In the genomic region with DNA sequence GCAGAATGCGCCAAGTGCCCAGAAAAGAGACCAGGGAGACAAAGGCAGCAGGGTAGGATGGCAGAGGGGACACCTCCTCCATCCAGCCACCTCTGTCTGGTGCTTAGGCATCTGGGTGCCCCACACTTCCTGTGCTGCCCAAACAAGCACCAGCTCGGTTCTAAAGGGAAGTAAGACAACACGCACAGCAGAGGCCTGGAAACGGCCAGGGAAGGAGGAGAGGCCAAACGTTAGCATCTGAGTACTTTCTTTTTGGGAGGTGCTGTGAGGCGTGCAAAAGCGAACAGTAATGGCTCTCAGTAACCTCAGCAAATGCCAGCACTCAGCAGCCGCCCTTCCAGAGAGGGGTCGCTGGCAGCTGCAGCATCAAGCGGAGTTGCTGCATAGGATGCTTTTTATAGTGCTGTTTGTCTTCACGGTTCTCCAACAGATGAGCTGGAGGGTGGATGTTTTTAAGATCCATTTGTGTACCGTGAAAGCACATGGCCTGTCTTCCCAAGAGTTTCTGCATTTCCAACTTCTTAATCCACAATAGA, we compare ENCODE assay signal across 8 cellular contexts.
DNase-seq lines count a peak whose midpoint lies in the region; ATAC-seq, FAIRE-seq and TF ChIP-seq lines count a peak whose summit lies in the region.

No MANE protein-coding gene starts in this region.

- H3K27me3 ChIP-seq in keratinocyte (ENCODE audit: control insufficient read depth, extremely low read depth, insufficient read depth, low read length) = no peaks in the 10 kb centered on the region
- no peaks in the 10 kb centered on the region for H3K27me3 ChIP-seq in upper lobe of right lung
- H3K27me3 ChIP-seq in tibial artery = peaks cover 0 to 3% of the 10 kb centered on the region in 2 donors

- ATAC-seq in activated T-cell treated with anti-CD3 and anti-CD28 coated beads, Interleukin-2, amount 50 U/mL, for 72 hours (replicated peaks in 1 of 2) = peak; percentile 21 to 43
- peak; percentile 67 for ATAC-seq in upper lobe of right lung

- H3K4me2 ChIP-seq in keratinocyte (ENCODE audit: control insufficient read depth, extremely low read depth, insufficient read depth, low read depth, low read length) = peak overlapping the region; percentile 63

- no peaks in the 10 kb centered on the region for H4K20me1 ChIP-seq in keratinocyte (ENCODE audit: control insufficient read depth, extremely low read depth, insufficient read depth, low read length)

- H3K79me2 ChIP-seq in keratinocyte (ENCODE audit: control insufficient read depth, insufficient read depth, low read length) = no peaks in the 10 kb centered on the region

- dilution Hi-C loops in keratinocyte (cut with MboI; ENCODE audit: extremely low pct_ligation_motif_present, low sequenced_read_pairs) = no loop called here

- peaks cover 28% of the 10 kb centered on the region for H3K4me1 Mint-ChIP-seq in activated T-cell treated with anti-CD3 and anti-CD28 coated beads, Interleukin-2, amount 50 U/mL, for 72 hours (ENCODE audit: low read depth)
- H3K4me1 Mint-ChIP-seq in activated T-cell treated with anti-CD3 and anti-CD28 coated beads, Interleukin-2, amount 50 U/mL, for 24 hours (ENCODE audit: low read depth) = peaks cover 26% of the 10 kb centered on the region

- TF ChIP-seq CTCF in keratinocyte (optimal IDR thresholded peaks at IDR 0.05 in 1 of 3, IDR thresholded peaks at IDR 0.05 in 1 of 3, conservative IDR thresholded peaks at IDR 0.05 in 1 of 3; ENCODE audit: extremely low read depth in 1 of 3, insufficient read depth in 2 of 3, low read length in 3 of 3) (no peak), upper lobe of right lung (IDR thresholded peaks at IDR 0.05) (no peak), tibial artery (IDR thresholded peaks at IDR 0.05) (no peak)

- H3K4me1 ChIP-seq in keratinocyte (ENCODE audit: control insufficient read depth, extremely low read depth, insufficient read depth, low read length) (peaks cover 23% of the 10 kb centered on the region), upper lobe of right lung (peaks cover 29% of the 10 kb centered on the region), tibial artery (peaks cover 0 to 12% (median 4%) of the 10 kb centered on the region in 4 donors)

- no peak overlapping the region for H3K27ac Mint-ChIP-seq in activated T-cell treated with anti-CD3 and anti-CD28 coated beads, Interleukin-2, amount 50 U/mL, for 72 hours
- H3K27ac Mint-ChIP-seq in activated T-cell treated with anti-CD3 and anti-CD28 coated beads, Interleukin-2, amount 50 U/mL, for 24 hours = no peak overlapping the region

- intact Hi-C loops in upper lobe of right lung (cut with DNase I) = no loop called here
- intact Hi-C loops in tibial artery (cut with DNase I; ENCODE audit: low total_unique reads) = no loop called here

- H3K4me3 Mint-ChIP-seq in activated T-cell treated with anti-CD3 and anti-CD28 coated beads, Interleukin-2, amount 50 U/mL, for 72 hours = peak overlapping the region in 1 of 2 donors; percentile 65
- no peak overlapping the region for H3K4me3 Mint-ChIP-seq in activated T-cell treated with anti-CD3 and anti-CD28 coated beads, Interleukin-2, amount 50 U/mL, for 24 hours

- H3K9ac ChIP-seq in SK-N-MC (ENCODE audit: insufficient read length) (no peak overlapping the region), keratinocyte (ENCODE audit: control insufficient read depth, extremely low read depth, insufficient read depth, low read length) (peak overlapping the region; percentile 76)

- H3K36me3 Mint-ChIP-seq in activated T-cell treated with anti-CD3 and anti-CD28 coated beads, Interleukin-2, amount 50 U/mL, for 72 hours (ENCODE audit: insufficient read depth in 2 of 2) = no peaks in the 10 kb centered on the region
- H3K36me3 Mint-ChIP-seq in activated T-cell treated with anti-CD3 and anti-CD28 coated beads, Interleukin-2, amount 50 U/mL, for 24 hours (ENCODE audit: low read depth) = no peaks in the 10 kb centered on the region

- no peaks in the 10 kb centered on the region for H3K9me3 Mint-ChIP-seq in activated T-cell treated with anti-CD3 and anti-CD28 coated beads, Interleukin-2, amount 50 U/mL, for 72 hours
- no peaks in the 10 kb centered on the region for H3K9me3 Mint-ChIP-seq in activated T-cell treated with anti-CD3 and anti-CD28 coated beads, Interleukin-2, amount 50 U/mL, for 24 hours

- H3K9me3 ChIP-seq in SK-N-MC (ENCODE audit: low read depth, low read length) (no peaks in the 10 kb centered on the region), keratinocyte (ENCODE audit: control insufficient read depth, low read depth, low read length) (no peaks in the 10 kb centered on the region), upper lobe of right lung (no peaks in the 10 kb centered on the region), tibial artery (no peaks in the 10 kb centered on the region)

- H3K9me1 ChIP-seq in keratinocyte (ENCODE audit: control insufficient read depth, extremely low read depth, insufficient read depth, low read length) = no peaks in the 10 kb centered on the region

- H3K27ac ChIP-seq in SK-N-MC (0 out of 2 replicates have a peak overlapping the region, but pooled peaks have one; percentile 38), keratinocyte (ENCODE audit: control insufficient read depth, insufficient read depth, low read length) (peak overlapping the region; percentile 68), upper lobe of right lung (peak overlapping the region; percentile 65), tibial artery (no peak overlapping the region)

- FAIRE-seq in keratinocyte (lab: Jason Lieb, UNC) = no peak

- no peak for DNase-seq in activated T-cell treated with anti-CD3 and anti-CD28 coated beads, Interleukin-2, amount 50 U/mL, for 72 hours
- no peak for DNase-seq in activated T-cell treated with anti-CD3 and anti-CD28 coated beads, Interleukin-2, amount 50 U/mL, for 24 hours
- DNase-seq in SK-N-MC (ENCODE audit: low read depth, low spot score) (no peak), keratinocyte (ENCODE audit: low read depth, low spot score) (no peak), upper lobe of right lung (no peak), HK-2 (ENCODE audit: unreplicated experiment) (no peak), tibial artery (no peak), NCI-H345 treated with DMSO at 0.1 percent for 48 hours (lab: John Stamatoyannopoulos, UW; ENCODE audit: unreplicated experiment) (no peak)

- H3K36me3 ChIP-seq in SK-N-MC (ENCODE audit: insufficient read depth, low read length) (no peaks in the 10 kb centered on the region), keratinocyte (ENCODE audit: control insufficient read depth in 2 of 2, extremely low read depth in 1 of 2, insufficient read depth in 2 of 2, low read length in 2 of 2) (no peaks in the 10 kb centered on the region), upper lobe of right lung (no peaks in the 10 kb centered on the region), tibial artery (no peaks in the 10 kb centered on the region)

- H2AFZ ChIP-seq in keratinocyte (ENCODE audit: control insufficient read depth, low read length) = peak overlapping the region; percentile 21

- H3K27me3 Mint-ChIP-seq in activated T-cell treated with anti-CD3 and anti-CD28 coated beads, Interleukin-2, amount 50 U/mL, for 72 hours (ENCODE audit: low read depth) = peaks cover 24% of the 10 kb centered on the region
- peaks cover 18% of the 10 kb centered on the region for H3K27me3 Mint-ChIP-seq in activated T-cell treated with anti-CD3 and anti-CD28 coated beads, Interleukin-2, amount 50 U/mL, for 24 hours

- no peak overlapping the region for H3K4me3 ChIP-seq in SK-N-MC
- peak overlapping the region in 2 of 3 experiments; percentile 0 to 8 for H3K4me3 ChIP-seq in keratinocyte (ENCODE audit: control insufficient read depth in 2 of 3, extremely low read depth in 1 of 3, insufficient read depth in 2 of 3, low read depth in 1 of 3, low read length in 3 of 3)
- no peak overlapping the region for H3K4me3 ChIP-seq in upper lobe of right lung
- no peak overlapping the region for H3K4me3 ChIP-seq in tibial artery

Comparison
In these comparisons a context has a peak if more than half of its experiments do, and no peak if none do; other contexts are left out.
1. H3K27ac ChIP-seq: peak in SK-N-MC (single experiment), keratinocyte (single experiment) and upper lobe of right lung (single experiment); none in tibial artery (0 of 2).
2. H3K4me3 ChIP-seq: peak in keratinocyte (2 of 3); none in SK-N-MC (single experiment), upper lobe of right lung (single experiment) and tibial artery (0 of 2).